9 cellular contexts compared by ENCODE assay signal in the genomic region with DNA sequence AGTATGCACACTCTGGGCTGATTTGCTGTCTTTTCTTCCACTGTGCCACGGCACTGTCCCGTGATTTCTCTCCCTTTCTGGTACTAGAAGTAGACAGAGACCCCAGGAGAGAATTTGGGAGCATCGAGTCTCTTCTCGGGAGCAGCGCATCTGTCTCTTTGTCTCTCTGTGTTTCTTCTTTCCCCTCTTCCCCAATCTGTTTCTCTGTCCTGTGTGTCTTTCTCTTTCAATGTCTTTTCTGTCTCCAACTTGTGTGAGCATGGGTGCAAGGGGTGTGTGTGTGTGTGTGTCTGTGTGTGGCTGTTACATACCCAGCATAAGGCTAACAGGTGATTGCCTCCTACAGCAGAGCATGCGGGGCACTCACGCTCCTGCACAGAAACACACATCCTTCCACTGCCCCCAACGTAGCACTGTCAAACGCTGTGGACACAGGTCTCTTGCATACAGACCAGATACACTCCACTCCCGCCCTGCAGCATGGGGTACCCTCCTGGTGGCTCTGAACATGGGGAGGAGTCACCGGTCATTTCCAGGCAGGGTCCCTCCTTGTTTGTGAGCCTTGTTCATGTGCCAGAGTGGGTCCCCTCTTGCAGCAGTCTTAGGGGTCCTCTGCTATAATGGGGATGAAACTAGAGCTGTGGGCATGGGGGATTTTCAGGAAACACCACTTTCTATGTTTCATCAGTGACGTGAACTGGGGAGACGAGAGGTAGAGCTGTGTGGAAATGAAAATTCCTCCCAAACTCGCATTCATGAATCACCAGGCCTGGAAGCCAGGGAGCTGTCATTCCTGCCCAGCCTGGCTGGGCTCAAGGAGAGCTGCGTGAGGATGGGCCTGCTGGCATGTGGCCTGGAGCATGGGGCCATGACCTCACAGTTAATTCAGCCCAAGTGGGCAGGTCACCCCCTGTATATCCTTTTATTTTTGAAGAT. TPM values are rescaled to one million over a fixed set of nuclear protein-coding genes. Genes with fewer than 3 reads are reported as not detected.
A peak's percentile ranks its signal among the peaks of the same experiment; 100 is the strongest.
DNase-seq lines count a peak whose midpoint lies in the region; ATAC-seq and TF ChIP-seq lines count a peak whose summit lies in the region.
"Had no signal": no experiment of that assay in that cellular context is flagged by ENCODE, and none has a peak within 500 bp of the region (broad histone marks: within the 10 kb centered on the region; RNA-seq: fewer than 3 reads in every experiment).

No MANE protein-coding gene starts in this region.

- peak; percentile 35 to 62 (median 38) for ATAC-seq in psoas muscle
- ATAC-seq in HG02981 (IDR thresholded peaks at IDR 0.05; ENCODE audit: unreplicated experiment), result no peak

- no peak overlapping the region for H3K9ac ChIP-seq in SK-N-MC (ENCODE audit: insufficient read length)
- H3K9ac ChIP-seq: parathyroid adenoma had no signal

- intact Hi-C loops in psoas muscle (cut with DNase I), result no loop called here

- WGBS in psoas muscle, 3 donors, result 21 to 33% (median 29%) methylated on average over 15 of the region's 15 CpGs

- peaks cover 7% of the 10 kb centered on the region for H3K4me1 ChIP-seq in psoas muscle
- H3K4me1 ChIP-seq: parathyroid adenoma had no signal

- TF ChIP-seq CTCF in fibroblast of mammary gland (conservative IDR thresholded peaks at IDR 0.05; ENCODE audit: control insufficient read depth, insufficient read depth, low read depth, low read length) (no peak), psoas muscle (IDR thresholded peaks at IDR 0.05) (no peak)

- H3K36me3 ChIP-seq in SK-N-MC (ENCODE audit: insufficient read depth, low read length) (no peaks in the 10 kb centered on the region), psoas muscle (ENCODE audit: insufficient read depth in 1 of 2, low read depth in 1 of 2) (no peaks in the 10 kb centered on the region)

- H3K27me3 ChIP-seq in psoas muscle (ENCODE audit: insufficient read depth in 3 of 3, low read length in 2 of 3), result peaks cover 0 to 24% (median 0%) of the 10 kb centered on the region in 3 donors

- DNase-seq in GM03348 (ENCODE audit: low spot score) (peak; percentile 91), SK-N-MC (ENCODE audit: low read depth, low spot score) (no peak), fibroblast of mammary gland (ENCODE audit: low read depth) (peak; percentile 78), psoas muscle (peak in 1 of 2 donors; percentile 61), LoVo (ENCODE audit: low spot score) (no peak), cerebellum (ENCODE audit: low spot score) (no peak), activated gamma-delta T cell treated with Interleukin-2 at 50 U/mL for 16 hours (no peak)

- H3K4me3 ChIP-seq in SK-N-MC, result peak overlapping the region; percentile 30; the same call in 1 of the 2 replicates
- peak overlapping the region; percentile 43 for H3K4me3 ChIP-seq in fibroblast of mammary gland (ENCODE audit: control insufficient read depth, low read depth, low read length)
- peak overlapping the region; percentile 47 for H3K4me3 ChIP-seq in psoas muscle

- H3K9me3 ChIP-seq in SK-N-MC (ENCODE audit: low read depth, low read length), result no peaks in the 10 kb centered on the region
- H3K9me3 ChIP-seq in psoas muscle, result no peaks in the 10 kb centered on the region

- H3K27ac ChIP-seq in SK-N-MC (no peak overlapping the region), psoas muscle (no peak overlapping the region)
- H3K27ac ChIP-seq: parathyroid adenoma had no signal

RNA-seq across cellular contexts. Expression of gene ADAMTS14, which starts 1.0 kb away (rescaled TPM):
- under 1 TPM in 2 of 4 donors, not detected in 2; 0.05 to 0.06 TPM for total RNA-seq in psoas muscle
- polyA plus RNA-seq in psoas muscle, result under 1 TPM in 2 of 3 donors, not detected in 1; 0.03 to 0.18 TPM
- total RNA-seq in cerebellum, result 1.2 TPM

Comparison
In these comparisons a context has a peak if more than half of its experiments do, and no peak if none do; other contexts are left out.
1. DNase-seq: peak in GM03348 (single experiment) and fibroblast of mammary gland (single experiment); none in SK-N-MC (single experiment), LoVo (single experiment), cerebellum (single experiment) and activated gamma-delta T cell treated with Interleukin-2 at 50 U/mL for 16 hours (single experiment).
2. Peak in every context shown above with its lines, with median percentiles within 50 percentile points of each other: H3K4me3 ChIP-seq.